ENCODE assay signal across 8 cellular contexts in genomic region chr19:1847348-1847683, GRCh38. TPM values are rescaled to one million over a fixed set of nuclear protein-coding genes. Genes with fewer than 3 reads are reported as not detected.
DNase-seq lines count a peak whose midpoint lies in the region; ATAC-seq, FAIRE-seq and TF ChIP-seq lines count a peak whose summit lies in the region.

No MANE protein-coding gene starts in this region.

- H3K27me3 ChIP-seq in CD8-positive, alpha-beta memory T cell (ENCODE audit: insufficient read depth, low read length, poor library complexity, severe bottlenecking), result no peaks in the 10 kb centered on the region
- H3K27me3 ChIP-seq in PC-9 (ENCODE audit: insufficient read depth, low read depth) (no peaks in the 10 kb centered on the region), pancreas (no peaks in the 10 kb centered on the region)

- intact Hi-C loops in PC-9 (cut with micrococcal nuclease; ENCODE audit: unreplicated experiment), result no loop called here
- intact Hi-C loops in pancreas (cut with DNase I), result no loop called here

- peaks cover 14% of the 10 kb centered on the region; the same call in 1 of the 2 replicates for H3F3A ChIP-seq in PC-9 (ENCODE audit: insufficient read depth, low read depth)

- H3K27ac ChIP-seq in CD8-positive, alpha-beta memory T cell (ENCODE audit: low read depth, low read length), result peak overlapping the region; percentile 94
- H3K27ac ChIP-seq in PC-9 (peak overlapping the region; percentile 90; the same call in 1 of the 2 replicates), pancreas (no peak overlapping the region)

- peak overlapping the region; percentile 96 for H3K4me2 ChIP-seq in PC-9

- H3K4me1 Mint-ChIP-seq in CD8-positive, alpha-beta memory T cell, result peaks cover 37 to 66% (median 49%) of the 10 kb centered on the region in 3 donors

- H3K9me3 ChIP-seq in CD8-positive, alpha-beta memory T cell (ENCODE audit: low read length), result no peaks in the 10 kb centered on the region
- no peaks in the 10 kb centered on the region for H3K9me3 ChIP-seq in PC-9 (ENCODE audit: insufficient read depth, low read depth)
- no peaks in the 10 kb centered on the region for H3K9me3 ChIP-seq in pancreas

- peak overlapping the region; percentile 83 for H3K4me3 ChIP-seq in CD8-positive, alpha-beta memory T cell (ENCODE audit: low read length)
- H3K4me3 ChIP-seq in PC-9 (peak overlapping the region; percentile 73), epithelial cell of proximal tubule (ENCODE audit: low read depth, low read length) (peak overlapping the region; percentile 95), pancreas (peak overlapping the region; percentile 93 to 100 (median 99))

- H3K4me3 Mint-ChIP-seq in CD8-positive, alpha-beta memory T cell, result peak overlapping the region; percentile 86 to 96 (median 88)

- no TSS peak for BruUV-seq in PC-9 (replicated peaks; lab: Mats Ljungman, UMichigan)

- no peak for FAIRE-seq in pancreas (lab: Jason Lieb, UNC)

- WGBS in pancreas, 2 donors, result 2 to 4% methylated on average over 12 of the region's 12 CpGs

- peaks cover 45% of the 10 kb centered on the region for H4K20me1 ChIP-seq in PC-9 (ENCODE audit: insufficient read depth)

- peaks cover 48% of the 10 kb centered on the region for H3K79me2 ChIP-seq in PC-9 (ENCODE audit: low read depth)

- peak overlapping the region; percentile 88 to 97 (median 92) for H3K27ac Mint-ChIP-seq in CD8-positive, alpha-beta memory T cell

- TF ChIP-seq CTCF in PC-9 (conservative IDR thresholded peaks at IDR 0.05) (no peak), epithelial cell of proximal tubule (conservative IDR thresholded peaks at IDR 0.05; ENCODE audit: low read depth, low read length) (no peak), pancreas (IDR thresholded peaks at IDR 0.05) (no peak)

- peaks cover 0 to 20% (median 0%) of the 10 kb centered on the region in 3 donors for H3K36me3 Mint-ChIP-seq in CD8-positive, alpha-beta memory T cell

- CTCF ChIA-PET in CD8-positive, alpha-beta memory T cell (lab: Charles Lee), result interaction anchor here (1.2 to 1.5 kb wide), 2 partner anchors 9 to 21 kb away, joined by 3 to 13 read pairs; no protein-coding TSS in a partner anchor
- CTCF ChIA-PET in PC-9 (lab: Charles Lee), result interaction anchor here (0.5 kb wide), 1 partner anchor 22 kb away, joined by 16 read pairs; no protein-coding TSS in a partner anchor

- no peak for DNase-seq in CD8-positive, alpha-beta memory T cell
- no peak for DNase-seq in PC-9
- DNase-seq in epithelial cell of proximal tubule (ENCODE audit: low read depth), result no peak
- DNase-seq in pancreas, result no peak
- no peak for DNase-seq in NCI-H748 treated with DMSO at 0.1 percent for 48 hours (lab: John Stamatoyannopoulos, UW)
- no peak for DNase-seq in NCI-H2171 (lab: John Stamatoyannopoulos, UW)

- no peak for ATAC-seq in pancreas
- ATAC-seq in HG03159 (IDR thresholded peaks at IDR 0.05; ENCODE audit: unreplicated experiment), result no peak
- ATAC-seq in HG02970 (IDR thresholded peaks at IDR 0.05; ENCODE audit: low FRiP score, unreplicated experiment), result no peak

- POLR2A ChIA-PET in CD8-positive, alpha-beta memory T cell (lab: Charles Lee), result no interaction called here
- POLR2A ChIA-PET in PC-9 (lab: Charles Lee; ENCODE audit: unreplicated experiment), result no interaction called here

- H3K9me2 ChIP-seq in PC-9 (ENCODE audit: insufficient read depth), result no peaks in the 10 kb centered on the region

- peaks cover 58% of the 10 kb centered on the region for H3K4me1 ChIP-seq in CD8-positive, alpha-beta memory T cell (ENCODE audit: insufficient read depth, low read length)
- H3K4me1 ChIP-seq in PC-9 (replicated peaks; ENCODE audit: insufficient read depth), result 0 out of 2 replicates have a peak, but pooled peaks cover 11% of the 10 kb centered on the region
- peaks cover 17 to 23% (median 19%) of the 10 kb centered on the region in 3 donors for H3K4me1 ChIP-seq in pancreas

- no peaks in the 10 kb centered on the region for H3K9me3 Mint-ChIP-seq in CD8-positive, alpha-beta memory T cell

- H3K27me3 Mint-ChIP-seq in CD8-positive, alpha-beta memory T cell, result peaks cover 0 to 1% of the 10 kb centered on the region in 2 donors

- peaks cover 5% of the 10 kb centered on the region for H3K36me3 ChIP-seq in CD8-positive, alpha-beta memory T cell (ENCODE audit: insufficient read depth, low read length)
- no peaks in the 10 kb centered on the region for H3K36me3 ChIP-seq in PC-9 (ENCODE audit: low read depth)
- no peaks in the 10 kb centered on the region for H3K36me3 ChIP-seq in pancreas

- no peak overlapping the region for H2AFZ ChIP-seq in PC-9

RNA-seq across cellular contexts. Expression of gene REXO1, which starts 1.0 kb away (rescaled TPM):
- total RNA-seq in CD8-positive, alpha-beta memory T cell, result 10 to 100 TPM; 61.0 to 63.7 TPM
- polyA plus RNA-seq in CD8-positive, alpha-beta memory T cell, result 8.7 TPM
- total RNA-seq in PC-9 (2021) (25.6 and 25.8 TPM in 2 replicates), epithelial cell of proximal tubule (14.5 and 18.4 TPM in 2 replicates), pancreas (10 to 100 TPM; 10.5 to 16.6 (median 15.1) TPM)
- polyA plus RNA-seq in pancreas, result 10 to 100 TPM; 29.5 to 42.2 TPM

RNA-seq across cellular contexts. Expression of gene KLF16, which starts 16.1 kb away (rescaled TPM):
- total RNA-seq in CD8-positive, alpha-beta memory T cell, result 10 to 100 TPM; 42.8 to 43.1 TPM
- polyA plus RNA-seq in CD8-positive, alpha-beta memory T cell, result 0.92 TPM
- total RNA-seq in PC-9 (2021), result 26.7 and 41.2 TPM in 2 replicates
- total RNA-seq in epithelial cell of proximal tubule, result 28.1 and 28.8 TPM in 2 replicates
- 10 to 100 TPM in 1 of 6 donors, 1 to 10 TPM in 5; 4.3 to 10.4 (median 7.9) TPM for total RNA-seq in pancreas
- 1 to 10 TPM; 5.1 to 8.2 TPM for polyA plus RNA-seq in pancreas

RNA-seq across cellular contexts. Expression of gene ATP8B3, which starts 35.2 kb away (rescaled TPM):
- 1 to 10 TPM in 1 of 2 experiments, under 1 TPM in 1; 0.97 to 1.6 TPM for total RNA-seq in CD8-positive, alpha-beta memory T cell
- 2.4 TPM for polyA plus RNA-seq in CD8-positive, alpha-beta memory T cell
- total RNA-seq in PC-9 (2021) (8.3 and 9.0 TPM in 2 replicates), epithelial cell of proximal tubule (1.7 and 4.6 TPM in 2 replicates), pancreas (1 to 10 TPM in 1 of 6 donors, under 1 TPM in 5; 0.32 to 1.1 (median 0.52) TPM)
- polyA plus RNA-seq in pancreas, result under 1 TPM; 0.56 to 0.95 TPM

RNA-seq across cellular contexts. Expression of gene ABHD17A, which starts 38.0 kb away (rescaled TPM):
- total RNA-seq in CD8-positive, alpha-beta memory T cell, result 100 to 1,000 TPM; 105 to 114 TPM
- 252 TPM for polyA plus RNA-seq in CD8-positive, alpha-beta memory T cell
- 33.0 and 35.9 TPM in 2 replicates for total RNA-seq in PC-9 (2021)
- 83.4 and 112 TPM in 2 replicates for total RNA-seq in epithelial cell of proximal tubule
- 10 to 100 TPM; 21.1 to 30.8 (median 24.4) TPM for total RNA-seq in pancreas
- polyA plus RNA-seq in pancreas, result 10 to 100 TPM; 62.4 to 71.0 TPM

RNA-seq across cellular contexts. Expression of gene ADAT3, which starts 57.9 kb away (rescaled TPM):
- 1 to 10 TPM; 6.3 to 6.6 TPM for total RNA-seq in CD8-positive, alpha-beta memory T cell
- polyA plus RNA-seq in CD8-positive, alpha-beta memory T cell, result 4.6 TPM
- 7.8 and 10.1 TPM in 2 replicates for total RNA-seq in PC-9 (2021)
- total RNA-seq in epithelial cell of proximal tubule, result 10.3 and 12.6 TPM in 2 replicates
- 1 to 10 TPM; 2.0 to 6.5 (median 4.5) TPM for total RNA-seq in pancreas
- polyA plus RNA-seq in pancreas, result 10 to 100 TPM in 1 of 2 donors, 1 to 10 TPM in 1; 5.2 to 10.1 TPM

Comparison
In these comparisons a context has a peak if more than half of its experiments do, and no peak if none do; other contexts are left out.
1. H3K27ac ChIP-seq: peak in CD8-positive, alpha-beta memory T cell (single experiment) and PC-9 (single experiment); none in pancreas (0 of 4).
2. Peak in every context shown above with its lines, with median percentiles within 50 percentile points of each other: H3K4me3 ChIP-seq.